1 cellular context compared by ENCODE assay signal in genomic region chr3:45118615-45119062, GRCh38.
TF ChIP-seq lines count a peak whose summit lies in the region.

No MANE protein-coding gene starts in this region.

TF ChIP-seq in K562, 482 proteins besides CTCF, POLR2A, EP300 and RAD21:
- TF ChIP-seq PKNOX1 (IDR thresholded peaks at IDR 0.05), result peak; percentile 43; the same call in 1 of the 2 replicates
- TF ChIP-seq POU5F1 (IDR thresholded peaks at IDR 0.05; ENCODE audit: borderline replicate concordance, low read depth, low read length, partially characterized antibody), result no peak
- peak; percentile 79 for TF ChIP-seq MEIS2 (IDR thresholded peaks at IDR 0.05; ENCODE audit: partially characterized antibody)
- no peak for TF ChIP-seq ARID2 (IDR thresholded peaks at IDR 0.05)
- no peak for TF ChIP-seq PBX2 (CRISPR knock-in tag; IDR thresholded peaks at IDR 0.05; ENCODE audit: low read depth)
- TF ChIP-seq PBX2 (tag; conservative IDR thresholded peaks at IDR 0.05; ENCODE audit: low read depth), result peak; percentile 54
TF ChIP-seq in K562: peak in this region for 3.
